ENCODE assay signal across 8 cellular contexts in the genomic region with DNA sequence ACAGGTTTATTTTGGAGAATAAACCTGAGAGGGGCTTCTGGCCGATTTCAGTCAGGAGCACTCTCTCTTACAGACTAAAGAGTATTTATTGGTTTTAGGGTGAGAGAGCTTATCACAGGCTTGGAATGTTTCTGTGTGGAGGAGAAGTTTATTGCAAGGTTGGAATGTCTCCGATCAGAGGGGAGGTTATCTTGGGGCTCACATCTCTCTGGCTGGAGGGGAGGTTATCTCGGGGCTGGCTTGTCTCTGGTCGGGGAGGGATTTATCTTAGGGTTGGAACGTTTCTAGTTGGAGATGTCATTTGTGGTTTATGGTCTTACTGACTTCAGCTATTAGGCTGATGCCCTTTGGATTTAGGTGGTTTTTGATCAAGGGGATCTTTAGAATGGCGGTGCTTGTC.
DNase-seq lines count a peak whose midpoint lies in the region; ATAC-seq, FAIRE-seq and TF ChIP-seq lines count a peak whose summit lies in the region.
"Not testable (repeated sequence)": the region's sequence is repeated elsewhere in the genome, so short reads cannot be mapped to it uniquely, and the experiment has no call there.

No MANE protein-coding gene starts in this region.

- DNase-seq in EH (ENCODE audit: low read depth) (peak; percentile 60), NCI-H226 (peak; percentile 82), amniotic epithelial cell (ENCODE audit: low read depth) (peak; percentile 83), iris pigment epithelial cell (ENCODE audit: low read depth) (peak; percentile 43)
- not testable (repeated sequence) for DNase-seq in bronchial epithelial cell (ENCODE audit: low read depth); mesothelial cell of epicardium (ENCODE audit: low spot score in 2 of 2, unreplicated experiment in 2 of 2)

- H3K4me1 ChIP-seq in rectal smooth muscle tissue (ENCODE audit: control insufficient read depth, insufficient read depth, low read length), result not testable (repeated sequence)

- peaks cover 44% of the 10 kb centered on the region for H3K36me3 Mint-ChIP-seq in mesothelial cell of epicardium
- H3K36me3 Mint-ChIP-seq in stimulated activated memory B cell treated with anti-CD40 and anti-IgM and Interleukin-4, amounts not matched to agents 10 μg/mL and 1 μg/mL and 100 μg/mL, for 72 hours, result peaks cover 40% of the 10 kb centered on the region

- not testable (repeated sequence) for H3K27me3 Mint-ChIP-seq in mesothelial cell of epicardium (ENCODE audit: low read depth); stimulated activated memory B cell treated with anti-CD40 and anti-IgM and Interleukin-4, amounts not matched to agents 10 μg/mL and 1 μg/mL and 100 μg/mL, for 72 hours

- TF ChIP-seq CTCF in bronchial epithelial cell (IDR thresholded peaks at IDR 0.05; ENCODE audit: insufficient read depth, low read length, severe bottlenecking); mesothelial cell of epicardium (IDR thresholded peaks at IDR 0.05; ENCODE audit: unreplicated experiment): not testable (repeated sequence)

- H3K4me1 Mint-ChIP-seq in mesothelial cell of epicardium, result peaks cover 20% of the 10 kb centered on the region
- H3K4me1 Mint-ChIP-seq in stimulated activated memory B cell treated with anti-CD40 and anti-IgM and Interleukin-4, amounts not matched to agents 10 μg/mL and 1 μg/mL and 100 μg/mL, for 72 hours, result peaks cover 11% of the 10 kb centered on the region

- H3K27ac Mint-ChIP-seq in mesothelial cell of epicardium, result peak overlapping the region; percentile 14
- peak overlapping the region; percentile 5 for H3K27ac Mint-ChIP-seq in stimulated activated memory B cell treated with anti-CD40 and anti-IgM and Interleukin-4, amounts not matched to agents 10 μg/mL and 1 μg/mL and 100 μg/mL, for 72 hours

- peak; percentile 47 for FAIRE-seq in bronchial epithelial cell (lab: Jason Lieb, UNC)

- not testable (repeated sequence) for H3K9ac ChIP-seq in rectal smooth muscle tissue (ENCODE audit: low read length)

- H3K36me3 ChIP-seq in bronchial epithelial cell (ENCODE audit: control insufficient read depth, insufficient read depth, low read length); rectal smooth muscle tissue (ENCODE audit: control insufficient read depth, insufficient read depth, low read length): not testable (repeated sequence)

- not testable (repeated sequence) for ATAC-seq in stimulated activated memory B cell treated with anti-CD40 and anti-IgM and Interleukin-4, amounts not matched to agents 10 μg/mL and 1 μg/mL and 100 μg/mL, for 72 hours

- not testable (repeated sequence) for H3K4me3 Mint-ChIP-seq in mesothelial cell of epicardium; stimulated activated memory B cell treated with anti-CD40 and anti-IgM and Interleukin-4, amounts not matched to agents 10 μg/mL and 1 μg/mL and 100 μg/mL, for 72 hours

- H3K4me3 ChIP-seq in bronchial epithelial cell (ENCODE audit: low read depth, low read length); rectal smooth muscle tissue (ENCODE audit: low read length): not testable (repeated sequence)

- H3K27me3 ChIP-seq in bronchial epithelial cell (ENCODE audit: control insufficient read depth, insufficient read depth, low read length); rectal smooth muscle tissue (ENCODE audit: control insufficient read depth, insufficient read depth, low read length): not testable (repeated sequence)

- peak overlapping the region; percentile 3 for H3K27ac ChIP-seq in rectal smooth muscle tissue (ENCODE audit: low read depth, low read length)

- peaks cover 40% of the 10 kb centered on the region for H3K9me3 Mint-ChIP-seq in mesothelial cell of epicardium
- not testable (repeated sequence) for H3K9me3 Mint-ChIP-seq in stimulated activated memory B cell treated with anti-CD40 and anti-IgM and Interleukin-4, amounts not matched to agents 10 μg/mL and 1 μg/mL and 100 μg/mL, for 72 hours
